In genomic region chr5:139867581-139867980, GRCh38 we compare ENCODE assay signal across 1 cellular context.
TF ChIP-seq lines count a peak whose summit lies in the region.

No MANE protein-coding gene starts in this region.

TF ChIP-seq in HEK293, 187 proteins besides CTCF, POLR2A, EP300 and RAD21 (continued from another document):
- TF ChIP-seq, protein P1, sequence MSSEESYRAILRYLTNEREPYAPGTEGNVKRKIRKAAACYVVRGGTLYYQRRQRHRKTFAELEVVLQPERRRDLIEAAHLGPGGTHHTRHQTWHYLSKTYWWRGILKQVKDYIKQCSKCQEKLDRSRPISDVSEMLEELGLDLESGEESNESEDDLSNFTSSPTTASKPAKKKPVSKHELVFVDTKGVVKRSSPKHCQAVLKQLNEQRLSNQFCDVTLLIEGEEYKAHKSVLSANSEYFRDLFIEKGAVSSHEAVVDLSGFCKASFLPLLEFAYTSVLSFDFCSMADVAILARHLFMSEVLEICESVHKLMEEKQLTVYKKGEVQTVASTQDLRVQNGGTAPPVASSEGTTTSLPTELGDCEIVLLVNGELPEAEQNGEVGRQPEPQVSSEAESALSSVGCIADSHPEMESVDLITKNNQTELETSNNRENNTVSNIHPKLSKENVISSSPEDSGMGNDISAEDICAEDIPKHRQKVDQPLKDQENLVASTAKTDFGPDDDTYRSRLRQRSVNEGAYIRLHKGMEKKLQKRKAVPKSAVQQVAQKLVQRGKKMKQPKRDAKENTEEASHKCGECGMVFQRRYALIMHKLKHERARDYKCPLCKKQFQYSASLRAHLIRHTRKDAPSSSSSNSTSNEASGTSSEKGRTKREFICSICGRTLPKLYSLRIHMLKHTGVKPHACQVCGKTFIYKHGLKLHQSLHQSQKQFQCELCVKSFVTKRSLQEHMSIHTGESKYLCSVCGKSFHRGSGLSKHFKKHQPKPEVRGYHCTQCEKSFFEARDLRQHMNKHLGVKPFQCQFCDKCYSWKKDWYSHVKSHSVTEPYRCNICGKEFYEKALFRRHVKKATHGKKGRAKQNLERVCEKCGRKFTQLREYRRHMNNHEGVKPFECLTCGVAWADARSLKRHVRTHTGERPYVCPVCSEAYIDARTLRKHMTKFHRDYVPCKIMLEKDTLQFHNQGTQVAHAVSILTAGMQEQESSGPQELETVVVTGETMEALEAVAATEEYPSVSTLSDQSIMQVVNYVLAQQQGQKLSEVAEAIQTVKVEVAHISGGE (tag by site-specific recombination; conservative IDR thresholded peaks at IDR 0.05; ENCODE audit: low read depth): no peak
